Comparison of ENCODE assay signal across 9 cellular contexts in the genomic region with DNA sequence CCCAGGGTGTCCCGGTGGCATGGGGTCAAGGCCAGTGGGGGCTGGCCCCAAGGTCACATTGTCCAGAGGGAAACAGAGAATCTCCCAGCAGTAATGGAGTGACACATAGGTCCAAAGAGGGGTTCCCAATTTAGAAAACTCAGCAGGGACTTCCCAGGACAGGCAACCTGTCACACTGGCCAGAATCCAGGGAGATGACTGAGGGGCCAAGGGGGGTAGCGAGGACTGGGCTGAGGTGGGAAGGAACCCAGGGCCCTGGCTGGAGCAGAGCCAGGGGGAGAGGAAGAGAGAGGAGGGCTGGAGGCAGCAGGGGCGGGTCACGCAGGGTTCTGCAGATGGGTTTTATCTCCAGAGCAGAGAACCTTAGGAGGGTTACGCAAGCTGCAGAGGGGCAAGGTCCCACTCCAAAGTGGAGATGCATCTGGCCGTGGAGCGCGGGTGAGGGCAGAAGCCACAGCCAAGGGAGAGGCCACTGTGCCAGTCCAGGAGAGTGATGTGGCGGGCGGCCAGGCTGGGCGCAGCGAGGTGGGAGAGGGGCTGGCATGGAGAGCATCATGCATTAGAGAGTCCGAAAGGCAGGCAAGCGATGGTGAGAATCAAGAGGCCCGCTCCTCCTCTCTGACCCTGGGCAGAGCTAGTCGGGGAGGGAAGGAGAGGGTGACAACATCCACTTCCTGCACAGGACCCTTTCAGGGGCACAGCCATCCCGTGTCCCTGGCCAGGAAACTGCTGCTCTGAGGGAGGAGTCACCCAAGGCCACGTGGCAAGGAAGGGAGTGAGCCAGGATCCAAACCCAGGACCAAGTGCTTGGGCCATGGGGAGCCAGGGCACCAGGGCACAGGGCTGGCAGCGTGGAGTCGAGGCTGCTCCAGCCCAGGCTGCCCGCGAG. TPM values are rescaled to one million over a fixed set of nuclear protein-coding genes. Genes with fewer than 3 reads are reported as not detected.
DNase-seq lines count a peak whose midpoint lies in the region; ATAC-seq and TF ChIP-seq lines count a peak whose summit lies in the region.
"Had no signal": no experiment of that assay in that cellular context is flagged by ENCODE, and none has a peak within 500 bp of the region (broad histone marks: within the 10 kb centered on the region; RNA-seq: fewer than 3 reads in every experiment).

No MANE protein-coding gene starts in this region.

- H3K9ac ChIP-seq in endodermal cell (ENCODE audit: extremely low read depth, low read length, poor library complexity, severe bottlenecking) = no peak overlapping the region

- ATAC-seq in omental fat pad (ENCODE audit: low FRiP score) = peak; percentile 33
- no peak for ATAC-seq in HG03520 (IDR thresholded peaks at IDR 0.05; ENCODE audit: unreplicated experiment)
- ATAC-seq in GM21423 (IDR thresholded peaks at IDR 0.05; ENCODE audit: unreplicated experiment) = no peak
- ATAC-seq in HG03175 (IDR thresholded peaks at IDR 0.05; ENCODE audit: unreplicated experiment) = no peak
- no peak for ATAC-seq in GM18870 (IDR thresholded peaks at IDR 0.05; ENCODE audit: unreplicated experiment)
- ATAC-seq: natural killer cell had no signal

- H3K4me3 ChIP-seq in endodermal cell (ENCODE audit: low read length) = no peak overlapping the region

- H3K27ac ChIP-seq in endodermal cell (ENCODE audit: low read depth, low read length) = no peak overlapping the region

- H3K27ac Mint-ChIP-seq in endodermal cell = peak overlapping the region; percentile 76

- WGBS in endodermal cell (ENCODE audit: insufficient coverage in 1 of 2, insufficient read length in 1 of 2), 2 experiments = 88 to 89% methylated on average over 8 to 21 of the region's 22 CpGs

- no peak overlapping the region for H3K4me3 Mint-ChIP-seq in endodermal cell
- H3K4me3 Mint-ChIP-seq: natural killer cell had no signal

- no peaks in the 10 kb centered on the region for H3K36me3 ChIP-seq in endodermal cell (ENCODE audit: control insufficient read depth, insufficient read depth, low read length)

- in situ Hi-C loops in KBM-7 (cut with MboI; ENCODE audit: low pct_unique_long_range_greater_than_20kb, low sequenced_read_pairs) = no loop called here

- peaks cover 12% of the 10 kb centered on the region for H3K4me1 Mint-ChIP-seq in endodermal cell

- H3K36me3 Mint-ChIP-seq in endodermal cell (ENCODE audit: low read depth) = peaks cover 22% of the 10 kb centered on the region
- H3K36me3 Mint-ChIP-seq: natural killer cell had no signal

- H3K9me3 Mint-ChIP-seq in endodermal cell = no peaks in the 10 kb centered on the region
- H3K9me3 Mint-ChIP-seq: natural killer cell had no signal

- no peaks in the 10 kb centered on the region for H3K4me1 ChIP-seq in endodermal cell (ENCODE audit: control insufficient read depth, insufficient read depth, low read length)

- no peaks in the 10 kb centered on the region for H3K9me3 ChIP-seq in endodermal cell (ENCODE audit: control insufficient read depth, low read length)

- no peaks in the 10 kb centered on the region for H3K27me3 ChIP-seq in endodermal cell (ENCODE audit: control insufficient read depth, insufficient read depth, low read length, poor library complexity, severe bottlenecking)

- H3K27me3 Mint-ChIP-seq in endodermal cell (ENCODE audit: insufficient read depth) = no peaks in the 10 kb centered on the region

- TF ChIP-seq CTCF in endodermal cell (conservative IDR thresholded peaks at IDR 0.05) = no peak
- no peak for TF ChIP-seq CTCF in omental fat pad (IDR thresholded peaks at IDR 0.05)

- DNase-seq in CD1c-positive myeloid dendritic cell (ENCODE audit: extremely low spot score) (peak; percentile 32), KBM-7 (peak; percentile 50), endodermal cell (no peak), omental fat pad (ENCODE audit: low spot score) (no peak)
- DNase-seq: natural killer cell had no signal

RNA-seq across cellular contexts. Expression of a gene that starts 29.0 kb away (rescaled TPM):
- total RNA-seq in endodermal cell (100 to 1,000 TPM; 185 to 207 TPM), omental fat pad (10 to 100 TPM; 53.4 to 85.3 (median 71.9) TPM)
- polyA plus RNA-seq in endodermal cell (2013, experiment 1 of 2) = 112 TPM
- polyA plus RNA-seq in endodermal cell (2013, experiment 2 of 2) = 110 TPM

Comparison
In these comparisons a context has a peak if more than half of its experiments do, and no peak if none do; other contexts are left out.
1. DNase-seq: peak in CD1c-positive myeloid dendritic cell (single experiment) and KBM-7 (single experiment); none in endodermal cell (single experiment) and omental fat pad (single experiment).